10 cellular contexts compared by ENCODE assay signal in genomic region chr2:174600349-174600748, GRCh38. TPM values are rescaled to one million over a fixed set of nuclear protein-coding genes. Genes with fewer than 3 reads are reported as not detected.
DNase-seq lines count a peak whose midpoint lies in the region; ATAC-seq, FAIRE-seq and TF ChIP-seq lines count a peak whose summit lies in the region.
"Had no signal": no experiment of that assay in that cellular context is flagged by ENCODE, and none has a peak within 500 bp of the region (broad histone marks: within the 10 kb centered on the region; RNA-seq: fewer than 3 reads in every experiment).

No MANE protein-coding gene starts in this region.

- H3K4me3 Mint-ChIP-seq in activated T-cell treated with anti-CD3 and anti-CD28 coated beads, Interleukin-2, amount 50 U/mL, for 4 hours: peak overlapping the region; percentile 2
- H3K4me3 Mint-ChIP-seq: neural progenitor cell had no signal

- no peak overlapping the region for H3K4me3 ChIP-seq in coronary artery
- H3K4me3 ChIP-seq in small intestine (ENCODE audit: low read depth in 1 of 2, low read length in 2 of 2): no peak overlapping the region
- H3K4me3 ChIP-seq in kidney (ENCODE audit: low read length in 2 of 2): no peak overlapping the region
- H3K4me3 ChIP-seq: neural progenitor cell had no signal

- no peaks in the 10 kb centered on the region for H3K9me3 Mint-ChIP-seq in activated T-cell treated with anti-CD3 and anti-CD28 coated beads, Interleukin-2, amount 50 U/mL, for 4 hours

- no peak for FAIRE-seq in small intestine (lab: Jason Lieb, UNC)
- FAIRE-seq in kidney (lab: Jason Lieb, UNC): no peak

- H3K36me3 ChIP-seq in small intestine (ENCODE audit: control insufficient read depth in 2 of 2, insufficient read depth in 2 of 2, low read length in 2 of 2) (no peaks in the 10 kb centered on the region), kidney (ENCODE audit: control insufficient read depth in 1 of 2, insufficient read depth in 2 of 2, low read length in 2 of 2) (no peaks in the 10 kb centered on the region)
- H3K36me3 ChIP-seq: neural progenitor cell had no signal

- WGBS in small intestine, 3 donors: 77 to 88% (median 77%) methylated on average over 4 of the region's 4 CpGs

- H3K36me3 Mint-ChIP-seq in activated T-cell treated with anti-CD3 and anti-CD28 coated beads, Interleukin-2, amount 50 U/mL, for 4 hours (ENCODE audit: insufficient read depth): peaks cover 2% of the 10 kb centered on the region

- ATAC-seq in activated T-cell treated with anti-CD3 and anti-CD28 coated beads, Interleukin-2, amount 50 U/mL, for 4 hours: peak; percentile 25 to 48
- peak; percentile 30 for ATAC-seq in HG03432 (IDR thresholded peaks at IDR 0.05; ENCODE audit: unreplicated experiment)
- no peak for ATAC-seq in GM19328 (IDR thresholded peaks at IDR 0.05; ENCODE audit: unreplicated experiment)

- H3K27ac ChIP-seq in coronary artery (peak overlapping the region; percentile 39 to 66), substantia nigra (ENCODE audit: low read depth, low read length, poor library complexity, severe bottlenecking) (peak overlapping the region; percentile 15), small intestine (ENCODE audit: low read depth in 1 of 2, low read length in 1 of 2) (peak overlapping the region in 1 of 2 donors; percentile 45), kidney (ENCODE audit: low read depth in 2 of 2, low read length in 2 of 2) (no peak overlapping the region)
- H3K27ac ChIP-seq: neural progenitor cell had no signal

- intact Hi-C loops in kidney (cut with DNase I): no loop called here

- no peaks in the 10 kb centered on the region for H3K27me3 ChIP-seq in small intestine (ENCODE audit: control insufficient read depth in 2 of 2, insufficient read depth in 2 of 2, low read length in 2 of 2)
- H3K27me3 ChIP-seq: neural progenitor cell had no signal

- H3K4me1 Mint-ChIP-seq in activated T-cell treated with anti-CD3 and anti-CD28 coated beads, Interleukin-2, amount 50 U/mL, for 4 hours (ENCODE audit: low read depth): peaks cover 73% of the 10 kb centered on the region

- no peak for TF ChIP-seq CTCF in coronary artery (IDR thresholded peaks at IDR 0.05)
- no peak for TF ChIP-seq CTCF in kidney (IDR thresholded peaks at IDR 0.05; ENCODE audit: borderline replicate concordance, extremely low read depth, insufficient read depth)

- peaks cover 0 to 8% of the 10 kb centered on the region in 2 donors for H3K4me1 ChIP-seq in small intestine (ENCODE audit: control insufficient read depth in 2 of 2, insufficient read depth in 1 of 2, low read depth in 1 of 2, low read length in 1 of 2)
- H3K4me1 ChIP-seq in kidney (ENCODE audit: control insufficient read depth in 1 of 2, insufficient read depth in 1 of 2, low read depth in 1 of 2, low read length in 2 of 2): no peaks in the 10 kb centered on the region
- H3K4me1 ChIP-seq: neural progenitor cell had no signal

- H3K27me3 Mint-ChIP-seq in activated T-cell treated with anti-CD3 and anti-CD28 coated beads, Interleukin-2, amount 50 U/mL, for 4 hours (ENCODE audit: low read depth): no peaks in the 10 kb centered on the region

- no peak overlapping the region for H3K9ac ChIP-seq in kidney (ENCODE audit: low read length in 2 of 2)
- H3K9ac ChIP-seq: neural progenitor cell had no signal

- DNase-seq in activated T-cell treated with anti-CD3 and anti-CD28 coated beads, Interleukin-2, amount 50 U/mL, for 4 hours: no peak
- DNase-seq in activated T-cell treated with anti-CD3 and anti-CD28 coated beads for 4 hours (no peak), coronary artery (ENCODE audit: low spot score) (no peak), substantia nigra (lab: John Stamatoyannopoulos, UW) (no peak), small intestine (no peak), kidney (no peak)
- DNase-seq: activated CD4-positive, CD25-positive, alpha-beta regulatory T cell had no signal

- no peaks in the 10 kb centered on the region for H3K9me3 ChIP-seq in small intestine (ENCODE audit: control insufficient read depth, low read depth)
- no peaks in the 10 kb centered on the region for H3K9me3 ChIP-seq in kidney (ENCODE audit: control insufficient read depth in 1 of 2, low read length in 2 of 2)

RNA-seq across cellular contexts. Expression of gene WIPF1, which starts 2.7 kb away (rescaled TPM):
- 100 to 1,000 TPM in 2 of 3 donors, 10 to 100 TPM in 1; 95.1 to 122 (median 101) TPM for total RNA-seq in activated T-cell treated with anti-CD3 and anti-CD28 coated beads, Interleukin-2, amount 50 U/mL, for 4 hours
- polyA plus RNA-seq in small intestine (10 to 100 TPM in 2 of 3 donors, 1 to 10 TPM in 1; 3.1 to 15.4 (median 13.8) TPM), kidney (ENCODE audit: insufficient read depth, low read depth, low replicate concordance) (11.7 TPM)
- total RNA-seq in kidney: 55.0 TPM

Comparison
In these comparisons a context has a peak if more than half of its experiments do, and no peak if none do; other contexts are left out.
1. H3K27ac ChIP-seq: peak in coronary artery (2 of 2) and substantia nigra (single experiment); none in kidney (0 of 2).